ENCODE assay signal across 8 cellular contexts in genomic region chr11:75576445-75577049, GRCh38. TPM values are rescaled to one million over a fixed set of nuclear protein-coding genes. Genes with fewer than 3 reads are reported as not detected.
A peak's percentile ranks its signal among the peaks of the same experiment; 100 is the strongest.
DNase-seq lines count a peak whose midpoint lies in the region; ATAC-seq and TF ChIP-seq lines count a peak whose summit lies in the region.

No MANE protein-coding gene starts in this region.

- H3K27me3 Mint-ChIP-seq in progenitor cell of endocrine pancreas, result no peaks in the 10 kb centered on the region

- ATAC-seq in GM21423 (IDR thresholded peaks at IDR 0.05; ENCODE audit: unreplicated experiment), result peak; percentile 66
- no peak for ATAC-seq in GM18511 (IDR thresholded peaks at IDR 0.05; ENCODE audit: unreplicated experiment)

- H3K4me3 ChIP-seq in NB4 (ENCODE audit: low read depth, low read length), result no peak overlapping the region

- peak; percentile 89 for DNase-seq in NB4 (ENCODE audit: low read depth)
- DNase-seq in epidermal melanocyte (ENCODE audit: insufficient read length, low spot score), result peak; percentile 82
- peak; percentile 87 for DNase-seq in renal cortical epithelial cell (ENCODE audit: low read depth)
- DNase-seq in COLO668 (lab: John Stamatoyannopoulos, UW; ENCODE audit: unreplicated experiment), result no peak
- no peak for DNase-seq in activated gamma-delta T cell (lab: John Stamatoyannopoulos, UW)
- no peak for DNase-seq in progenitor cell of endocrine pancreas (ENCODE audit: low spot score, unreplicated experiment)

- H3K4me3 Mint-ChIP-seq in progenitor cell of endocrine pancreas (ENCODE audit: low read depth), result no peak overlapping the region

- no peak overlapping the region for H3K27ac Mint-ChIP-seq in progenitor cell of endocrine pancreas

- TF ChIP-seq CTCF in NB4 (IDR thresholded peaks at IDR 0.05; ENCODE audit: low read depth, low read length), result no peak
- TF ChIP-seq CTCF in progenitor cell of endocrine pancreas (IDR thresholded peaks at IDR 0.05; ENCODE audit: unreplicated experiment), result no peak

- TF ChIP-seq POLR2A in NB4 (IDR thresholded peaks at IDR 0.05; ENCODE audit: extremely low read depth, insufficient read length), result no peak

- H3K9me3 Mint-ChIP-seq in progenitor cell of endocrine pancreas (ENCODE audit: low read depth), result no peaks in the 10 kb centered on the region

- peaks cover 7% of the 10 kb centered on the region for H3K36me3 Mint-ChIP-seq in progenitor cell of endocrine pancreas (ENCODE audit: insufficient read depth)

- H3K4me1 Mint-ChIP-seq in progenitor cell of endocrine pancreas (ENCODE audit: low read depth), result no peaks in the 10 kb centered on the region

RNA-seq across cellular contexts. Expression of gene SERPINH1, which starts 14.5 kb away (rescaled TPM):
- total RNA-seq in renal cortical epithelial cell (219 and 458 TPM in 2 replicates), progenitor cell of endocrine pancreas (223 and 234 TPM in 2 replicates)

RNA-seq across cellular contexts. Expression of gene GDPD5, which starts 50.8 kb away (rescaled TPM):
- 3.0 TPM in 2 replicates for total RNA-seq in renal cortical epithelial cell
- 32.4 and 33.1 TPM in 2 replicates for total RNA-seq in progenitor cell of endocrine pancreas

Comparison
In these comparisons a context has a peak if more than half of its experiments do, and no peak if none do; other contexts are left out.
1. DNase-seq: peak in NB4 (single experiment), epidermal melanocyte (single experiment) and renal cortical epithelial cell (single experiment); none in COLO668 (single experiment), activated gamma-delta T cell (single experiment) and progenitor cell of endocrine pancreas (single experiment).